Comparison of ENCODE assay signal across 8 cellular contexts in the genomic region with DNA sequence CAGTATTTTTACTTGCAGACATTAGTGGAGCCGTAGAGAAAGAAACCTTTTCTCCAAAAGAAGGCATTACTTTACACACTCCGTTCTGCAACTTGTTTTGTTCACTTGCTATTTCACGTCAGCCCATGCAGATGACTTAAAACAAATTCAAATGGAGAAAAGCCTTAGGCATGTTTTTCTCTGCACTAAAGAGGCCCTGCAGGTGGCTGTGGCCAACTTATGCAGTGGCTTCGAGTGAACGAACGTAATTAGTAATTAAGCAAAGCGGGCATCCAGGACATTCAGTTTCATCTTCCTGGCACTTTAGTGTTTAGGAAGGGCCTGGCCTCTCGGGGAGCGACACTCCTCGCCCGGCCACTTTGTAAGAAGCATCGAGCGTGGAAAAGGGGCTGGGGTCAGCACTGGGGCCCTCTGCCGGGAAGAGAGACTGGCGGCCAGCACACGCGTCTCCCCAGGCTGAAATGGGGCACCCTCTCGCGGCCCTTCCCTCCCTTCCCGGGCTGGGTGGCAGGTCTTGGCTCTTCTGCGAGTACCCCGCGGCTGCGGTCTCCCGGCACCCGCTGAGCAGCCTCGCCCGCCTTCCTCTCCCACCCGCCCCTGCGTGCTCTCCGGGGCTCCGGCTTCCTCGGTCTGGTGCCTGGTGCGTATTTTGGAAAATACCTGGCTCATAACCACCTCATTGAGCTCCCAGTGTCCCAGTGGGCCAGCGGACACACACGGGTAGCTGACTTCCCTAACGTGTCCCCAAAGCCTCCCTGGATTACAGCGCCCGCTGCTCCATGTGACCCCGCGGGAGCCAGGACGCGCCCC. TPM values are rescaled to one million over a fixed set of nuclear protein-coding genes. Genes with fewer than 3 reads are reported as not detected.
A peak's percentile ranks its signal among the peaks of the same experiment; 100 is the strongest.
DNase-seq lines count a peak whose midpoint lies in the region; ATAC-seq and TF ChIP-seq lines count a peak whose summit lies in the region.

No MANE protein-coding gene starts in this region.

- H3K4me2 ChIP-seq in mammary epithelial cell (ENCODE audit: insufficient read depth, low read depth, low read length), result peak overlapping the region; percentile 96

- no peak for DNase-seq in GM06990 (ENCODE audit: extremely low read depth, insufficient read length)
- peak; percentile 22 for DNase-seq in T-helper 22 cell (ENCODE audit: low read depth)
- DNase-seq in mammary epithelial cell, result no peak
- peak; percentile 23 for DNase-seq in kidney tubule cell (ENCODE audit: low spot score)
- DNase-seq in stimulated activated CD4-positive, alpha-beta T cell treated with anti-CD3 and anti-CD28 coated beads, TNF-alpha, amount 100 ng/mL, for 1 hour (ENCODE audit: low read depth in 3 of 3, low spot score in 1 of 3), result peak; percentile 2 to 18 (median 13)
- no peak for DNase-seq in KBM-7

- H3K9ac ChIP-seq in HUES6 (ENCODE audit: low read length) (peak overlapping the region; percentile 70), mammary epithelial cell (ENCODE audit: insufficient read depth, low read length) (peak overlapping the region; percentile 3)

- TF ChIP-seq CTCF in GM06990 (IDR thresholded peaks at IDR 0.05; ENCODE audit: insufficient read depth, low read length, poor library complexity, severe bottlenecking), result peak; percentile 31
- no peak for TF ChIP-seq CTCF in mammary epithelial cell (conservative IDR thresholded peaks at IDR 0.05 in 1 of 2, IDR thresholded peaks at IDR 0.05 in 1 of 2; ENCODE audit: extremely low read depth in 1 of 2, insufficient read depth in 1 of 2, low read depth in 1 of 2, low read length in 2 of 2)

- ATAC-seq in GM21528 (IDR thresholded peaks at IDR 0.05; ENCODE audit: low FRiP score, unreplicated experiment), result peak; percentile 47

- peak overlapping the region; percentile 98 for H3K4me3 ChIP-seq in GM06990 (replicated peaks; ENCODE audit: low read depth, low read length)
- H3K4me3 ChIP-seq in HUES6 (ENCODE audit: low read depth, low read length), result peak overlapping the region; percentile 89
- peak overlapping the region; percentile 74 to 94 (median 86) for H3K4me3 ChIP-seq in mammary epithelial cell (replicated peaks in 1 of 3; ENCODE audit: insufficient read depth in 1 of 3, low read depth in 2 of 3, low read length in 3 of 3)

- CTCF ChIA-PET in mammary epithelial cell (lab: Charles Lee; ENCODE audit: low non-redundant PET), result no interaction called here

- in situ Hi-C loops in mammary epithelial cell (cut with MboI; ENCODE audit: low sequenced_read_pairs in 2 of 2), result no loop called here
- in situ Hi-C loops in KBM-7 (cut with MboI; ENCODE audit: low pct_unique_long_range_greater_than_20kb, low sequenced_read_pairs), result no loop called here

- H2AFZ ChIP-seq in mammary epithelial cell (ENCODE audit: low read depth, low read length), result peak overlapping the region; percentile 97

- H3K9me3 ChIP-seq in HUES6 (ENCODE audit: control insufficient read depth, insufficient read depth, low read depth, low read length) (no peaks in the 10 kb centered on the region), mammary epithelial cell (replicated peaks; ENCODE audit: insufficient read depth, low read length) (no peaks in the 10 kb centered on the region)

- dilution Hi-C loops in mammary epithelial cell (cut with HindIII; ENCODE audit: low sequenced_read_pairs), result no loop called here

- 6% methylated on average over 26 of the region's 43 CpGs for WGBS in mammary epithelial cell (ENCODE audit: low coverage, missing lambda C conversion rate)

- intact Hi-C loops in mammary epithelial cell (cut with micrococcal nuclease), result no loop called here

- BruUV-seq in mammary epithelial cell (replicated peaks; lab: Mats Ljungman, UMichigan), result no TSS peak

- H3K27me3 ChIP-seq in GM06990 (replicated peaks; ENCODE audit: control insufficient read depth, insufficient read depth, low read length) (no peaks in the 10 kb centered on the region), HUES6 (ENCODE audit: control insufficient read depth, insufficient read depth, low read length) (no peaks in the 10 kb centered on the region), mammary epithelial cell (ENCODE audit: insufficient read depth, low read length) (no peaks in the 10 kb centered on the region)

- peaks cover 13% of the 10 kb centered on the region for H3K4me1 ChIP-seq in HUES6 (ENCODE audit: control insufficient read depth, insufficient read depth, low read length)
- peaks cover 3% of the 10 kb centered on the region for H3K4me1 ChIP-seq in mammary epithelial cell (ENCODE audit: insufficient read depth, low read length)

- no peaks in the 10 kb centered on the region for H3K79me2 ChIP-seq in mammary epithelial cell (ENCODE audit: insufficient read depth, low read length)

- no peaks in the 10 kb centered on the region for H4K20me1 ChIP-seq in mammary epithelial cell (ENCODE audit: insufficient read depth, low read length)

- H3K27ac ChIP-seq in HUES6 (ENCODE audit: low read depth, low read length) (peak overlapping the region; percentile 93), mammary epithelial cell (ENCODE audit: insufficient read depth, low read depth, low read length) (peak overlapping the region; percentile 35)

- peaks cover 2% of the 10 kb centered on the region; the same call in 1 of the 2 replicates for H3K36me3 ChIP-seq in GM06990 (ENCODE audit: control insufficient read depth, insufficient read depth, low read length)
- no peaks in the 10 kb centered on the region for H3K36me3 ChIP-seq in HUES6 (ENCODE audit: control insufficient read depth, insufficient read depth, low read length)
- H3K36me3 ChIP-seq in mammary epithelial cell (ENCODE audit: insufficient read depth, low read length), result peaks cover 1% of the 10 kb centered on the region

RNA-seq across cellular contexts. Expression of a gene that starts 0.7 kb away (rescaled TPM):
- 10 to 100 TPM in 1 of 2 donors, 1 to 10 TPM in 1; 8.8 to 11.7 TPM for total RNA-seq in mammary epithelial cell
- polyA plus RNA-seq in mammary epithelial cell, result 4.4 TPM
- 5.7 TPM for polyA minus RNA-seq in mammary epithelial cell

RNA-seq across cellular contexts. Expression of a gene that starts 36.6 kb away (rescaled TPM):
- total RNA-seq in mammary epithelial cell, result not detected
- not detected for polyA plus RNA-seq in mammary epithelial cell
- polyA minus RNA-seq in mammary epithelial cell, result not detected

Comparison
In these comparisons a context has a peak if more than half of its experiments do, and no peak if none do; other contexts are left out.
1. DNase-seq: peak in T-helper 22 cell (single experiment), kidney tubule cell (single experiment) and stimulated activated CD4-positive, alpha-beta T cell treated with anti-CD3 and anti-CD28 coated beads, TNF-alpha, amount 100 ng/mL, for 1 hour (3 of 3); none in GM06990 (single experiment), mammary epithelial cell (single experiment) and KBM-7 (single experiment).
2. Peak in every context shown above with its lines, with median percentiles within 50 percentile points of each other: H3K4me3 ChIP-seq.